In the genomic region with DNA sequence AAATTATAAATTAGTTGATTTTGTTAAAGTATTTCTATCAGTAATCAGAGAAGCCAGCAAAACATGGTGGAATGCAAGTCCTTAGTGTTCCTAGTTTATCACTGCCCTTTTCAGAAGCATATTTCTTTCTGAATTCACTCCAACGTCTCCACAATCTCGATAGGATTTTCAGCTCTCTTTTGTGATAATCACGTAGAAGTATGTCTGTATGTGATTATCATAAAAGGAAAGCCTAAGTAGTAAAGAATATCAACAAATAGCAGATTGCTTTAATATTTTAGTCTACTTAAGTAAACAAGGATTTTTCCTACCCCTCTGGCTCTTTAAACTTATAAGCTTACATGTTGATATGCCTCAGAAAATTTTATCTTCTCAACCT, we compare ENCODE assay signal across 20 cellular contexts.
DNase-seq lines count a peak whose midpoint lies in the region; ATAC-seq, FAIRE-seq and TF ChIP-seq lines count a peak whose summit lies in the region.
"Had no signal": no experiment of that assay in that cellular context is flagged by ENCODE, and none has a peak within 500 bp of the region (broad histone marks: within the 10 kb centered on the region; RNA-seq: fewer than 3 reads in every experiment).

No MANE protein-coding gene starts in this region.

- H4K20me1 ChIP-seq in IMR-90 (ENCODE audit: insufficient read depth, low read length): no peaks in the 10 kb centered on the region
- H4K20me1 ChIP-seq: BLaER1 treated with 17β-estradiol and CSF1 and Interleukin-3, amounts not matched to agents 10 nM and 100 nM had no signal

- TF ChIP-seq POLR2A in A549 (IDR thresholded peaks at IDR 0.05; ENCODE audit: low read length) (no peak), IMR-90 (IDR thresholded peaks at IDR 0.05; ENCODE audit: low read depth, low read length) (no peak), thyroid gland (IDR thresholded peaks at IDR 0.05) (no peak)

- H3K4me3 ChIP-seq in A549 (no peak overlapping the region), IMR-90 (ENCODE audit: insufficient read depth, low read depth, low read length) (no peak overlapping the region), adipocyte (ENCODE audit: low read length) (no peak overlapping the region), fibroblast of the aortic adventitia (ENCODE audit: low read depth, low read length) (no peak overlapping the region), mucosa of descending colon (no peak overlapping the region), thyroid gland (replicated peaks in 1 of 3) (no peak overlapping the region)
- H3K4me3 ChIP-seq: BLaER1 treated with 17β-estradiol and CSF1 and Interleukin-3, amounts not matched to agents 10 nM and 100 nM; HAP-1; SJCRH30 had no signal

- peak overlapping the region; percentile 97 for H2BK5ac ChIP-seq in IMR-90 (ENCODE audit: low read depth, low read length, poor library complexity, severe bottlenecking)

- H2AFZ ChIP-seq in IMR-90 (replicated peaks; ENCODE audit: low read length, poor library complexity): no peak overlapping the region

- H3K27me3 ChIP-seq in IMR-90 (ENCODE audit: control insufficient read depth, insufficient read depth, low read length) (no peaks in the 10 kb centered on the region), adipocyte (replicated peaks; ENCODE audit: control insufficient read depth, insufficient read depth, low read length) (no peaks in the 10 kb centered on the region), thyroid gland (no peaks in the 10 kb centered on the region)
- H3K27me3 ChIP-seq: BLaER1 treated with 17β-estradiol and CSF1 and Interleukin-3, amounts not matched to agents 10 nM and 100 nM; SJCRH30 had no signal

- peaks cover 13% of the 10 kb centered on the region; the same call in 2 of the 3 replicates for H3K4me1 ChIP-seq in A549
- peaks cover 5% of the 10 kb centered on the region for H3K4me1 ChIP-seq in IMR-90 (ENCODE audit: control insufficient read depth, insufficient read depth, low read length)
- peaks cover 27% of the 10 kb centered on the region for H3K4me1 ChIP-seq in adipocyte (ENCODE audit: control insufficient read depth, insufficient read depth, low read length)
- no peaks in the 10 kb centered on the region for H3K4me1 ChIP-seq in mucosa of descending colon (ENCODE audit: low read depth)
- H3K4me1 ChIP-seq in thyroid gland: peaks cover 0 to 8% of the 10 kb centered on the region in 2 donors
- H3K4me1 ChIP-seq: SJCRH30 had no signal

- peak overlapping the region; percentile 77; the same call in 1 of the 3 replicates for H2BK15ac ChIP-seq in IMR-90 (ENCODE audit: low read depth, low read length)

- DNase-seq in A549 (ENCODE audit: low read depth in 1 of 2, low spot score in 1 of 2) (no peak), IMR-90 (peak; percentile 21), adipocyte (ENCODE audit: low read depth) (peak; percentile 32), fibroblast of the aortic adventitia (ENCODE audit: low read depth) (peak; percentile 52), mucosa of descending colon (no peak), hippocampal formation (lab: John Stamatoyannopoulos, UW) (no peak), thyroid gland (no peak)
- no peak for DNase-seq in activated CD8-positive, alpha-beta T cell treated with anti-CD3 and anti-CD28 coated beads, Interleukin-2, amount 10 ng/mL, durations not matched to agents 7 days and 5 days
- DNase-seq: 8988T; CD8-positive, alpha-beta memory T cell; DMS 273 treated with DMSO at 0.1 percent for 48 hours; EL; NCI-H187 treated with DMSO at 0.1 percent for 48 hours; NK-92 treated with Interleukin-12 subunit alpha and Interleukin-12 subunit beta, amount 100 ng/mL, for 24 hours; OCI-M1; SJCRH30 had no signal

- H4K5ac ChIP-seq in IMR-90 (ENCODE audit: low read depth, low read length): peak overlapping the region; percentile 81

- TF ChIP-seq CTCF in A549 (IDR thresholded peaks at IDR 0.05): no peak
- no peak for TF ChIP-seq CTCF in IMR-90 (conservative IDR thresholded peaks at IDR 0.05; ENCODE audit: low read depth, low read length)
- TF ChIP-seq CTCF in fibroblast of the aortic adventitia (IDR thresholded peaks at IDR 0.05; ENCODE audit: insufficient read depth, low read length): no peak
- TF ChIP-seq CTCF in mucosa of descending colon (IDR thresholded peaks at IDR 0.05): no peak
- no peak for TF ChIP-seq CTCF in thyroid gland (IDR thresholded peaks at IDR 0.05)

- H3K4me3 Mint-ChIP-seq in activated CD8-positive, alpha-beta T cell treated with anti-CD3 and anti-CD28 coated beads, Interleukin-2, amount 10 ng/mL, durations not matched to agents 7 days and 5 days: no peak overlapping the region
- H3K4me3 Mint-ChIP-seq: CD8-positive, alpha-beta memory T cell; IgD-negative memory B cell had no signal

- peak overlapping the region; percentile 95 for H2BK120ac ChIP-seq in IMR-90 (ENCODE audit: low read depth, low read length)

- H2AK9ac ChIP-seq in IMR-90 (replicated peaks; ENCODE audit: low read depth, low read length, poor library complexity): no peak overlapping the region

- no peaks in the 10 kb centered on the region for H3K9me1 ChIP-seq in IMR-90 (ENCODE audit: insufficient read depth, low read length)

- H3K27ac ChIP-seq in A549 (peak overlapping the region; percentile 14 to 65; a peak in 3 of 6 replicates), IMR-90 (ENCODE audit: insufficient read depth, low read length) (peak overlapping the region; percentile 47; the same call in 1 of the 2 replicates), thyroid gland (no peak overlapping the region)
- H3K27ac ChIP-seq: RWPE1, SJCRH30 had no signal

- WGBS in A549 (ENCODE audit: missing lambda C conversion rate): 48% methylated on average over 3 of the region's 3 CpGs
- WGBS in IMR-90 (ENCODE audit: extremely low coverage in 2 of 2, insufficient read length in 1 of 2), 2 experiments: no CpG with 5 or more reads among the region's 3 CpGs
- WGBS in thyroid gland, 2 donors: 75 to 88% methylated on average over 3 of the region's 3 CpGs

- peak overlapping the region; percentile 84 for H3K4ac ChIP-seq in IMR-90 (ENCODE audit: low read depth, low read length)

- no peak overlapping the region for H3K4me2 ChIP-seq in A549
- no peak overlapping the region for H3K4me2 ChIP-seq in IMR-90 (ENCODE audit: low read depth, low read length)

- H3K4me1 Mint-ChIP-seq in activated CD8-positive, alpha-beta T cell treated with anti-CD3 and anti-CD28 coated beads, Interleukin-2, amount 10 ng/mL, durations not matched to agents 7 days and 5 days (ENCODE audit: low read depth): no peaks in the 10 kb centered on the region
- H3K4me1 Mint-ChIP-seq: CD8-positive, alpha-beta memory T cell; IgD-negative memory B cell had no signal

- H3K79me1 ChIP-seq in IMR-90 (ENCODE audit: low read depth in 1 of 2, low read length in 2 of 2): no peaks in the 10 kb centered on the region

- in situ Hi-C loops in IMR-90 (cut with MboI; ENCODE audit: low sequenced_read_pairs): no loop called here

- POLR2A ChIA-PET in A549 (lab: Yijun Ruan, JAX): no interaction called here
- POLR2A ChIA-PET in IMR-90 (lab: Charles Lee; ENCODE audit: unreplicated experiment): no interaction called here
- POLR2A ChIA-PET in activated CD8-positive, alpha-beta T cell treated with anti-CD3 and anti-CD28 coated beads, Interleukin-2, amount 10 ng/mL, durations not matched to agents 7 days and 5 days (lab: Charles Lee): no interaction called here

- H3K14ac ChIP-seq in IMR-90 (replicated peaks; ENCODE audit: low read depth, low read length): peak overlapping the region; percentile 85

- intact Hi-C loops in IMR-90 (cut with micrococcal nuclease): no loop called here
- intact Hi-C loops in mucosa of descending colon (cut with DNase I, micrococcal nuclease): no loop called here
- intact Hi-C loops in thyroid gland (cut with DNase I): no loop called here

- peak overlapping the region; percentile 45 to 92; a peak in 3 of 4 replicates for H4K8ac ChIP-seq in IMR-90 (ENCODE audit: low read depth in 2 of 2, low read length in 2 of 2)

- H2AK5ac ChIP-seq in IMR-90 (ENCODE audit: low read depth, low read length): 0 out of 2 replicates have a peak overlapping the region, but pooled peaks have one; percentile 67

- no peaks in the 10 kb centered on the region for H3K9me3 Mint-ChIP-seq in activated CD8-positive, alpha-beta T cell treated with anti-CD3 and anti-CD28 coated beads, Interleukin-2, amount 10 ng/mL, durations not matched to agents 7 days and 5 days (ENCODE audit: insufficient read depth)

- H3K36me3 ChIP-seq in IMR-90 (ENCODE audit: control insufficient read depth, insufficient read depth, low read length) (no peaks in the 10 kb centered on the region), adipocyte (ENCODE audit: control insufficient read depth, insufficient read depth, low read length, severe bottlenecking) (no peaks in the 10 kb centered on the region), mucosa of descending colon (ENCODE audit: low read depth) (no peaks in the 10 kb centered on the region), thyroid gland (no peaks in the 10 kb centered on the region)
- H3K36me3 ChIP-seq: BLaER1 treated with 17β-estradiol and CSF1 and Interleukin-3, amounts not matched to agents 10 nM and 100 nM; HAP-1; SJCRH30 had no signal

- TF ChIP-seq RAD21 in A549 (conservative IDR thresholded peaks at IDR 0.05 in 1 of 2, IDR thresholded peaks at IDR 0.05 in 1 of 2) (no peak), IMR-90 (IDR thresholded peaks at IDR 0.05; ENCODE audit: low read length) (no peak)

- TF ChIP-seq EP300 in A549 (IDR thresholded peaks at IDR 0.05): no peak

- peak overlapping the region; percentile 98 for H3K18ac ChIP-seq in IMR-90 (ENCODE audit: low read depth, low read length)

- H3K36me3 Mint-ChIP-seq in activated CD8-positive, alpha-beta T cell treated with anti-CD3 and anti-CD28 coated beads, Interleukin-2, amount 10 ng/mL, durations not matched to agents 7 days and 5 days (ENCODE audit: low read depth): no peaks in the 10 kb centered on the region
- H3K36me3 Mint-ChIP-seq: CD8-positive, alpha-beta memory T cell had no signal

- H3K23ac ChIP-seq in IMR-90 (ENCODE audit: low read depth, low read length): no peak overlapping the region

- H4K91ac ChIP-seq in IMR-90 (ENCODE audit: insufficient read depth, low read depth, low read length): peak overlapping the region; percentile 84

- no peak overlapping the region for H3K27ac Mint-ChIP-seq in activated CD8-positive, alpha-beta T cell treated with anti-CD3 and anti-CD28 coated beads, Interleukin-2, amount 10 ng/mL, durations not matched to agents 7 days and 5 days
- H3K27ac Mint-ChIP-seq: CD8-positive, alpha-beta memory T cell; IgD-negative memory B cell had no signal

- ATAC-seq in A549 (no peak), IMR-90 (ENCODE audit: low read depth) (peak; percentile 43), mucosa of descending colon (no peak)
- no peak for ATAC-seq in activated CD8-positive, alpha-beta T cell treated with anti-CD3 and anti-CD28 coated beads, Interleukin-2, amount 10 ng/mL, durations not matched to agents 7 days and 5 days

- no peaks in the 10 kb centered on the region for H3K9me3 ChIP-seq in A549
- no peaks in the 10 kb centered on the region for H3K9me3 ChIP-seq in IMR-90 (ENCODE audit: control insufficient read depth, insufficient read depth, low read length)
- peaks cover 9% of the 10 kb centered on the region for H3K9me3 ChIP-seq in adipocyte (ENCODE audit: control insufficient read depth, low read length)
- no peaks in the 10 kb centered on the region for H3K9me3 ChIP-seq in mucosa of descending colon
- no peaks in the 10 kb centered on the region for H3K9me3 ChIP-seq in thyroid gland
- H3K9me3 ChIP-seq: HAP-1, SJCRH30 had no signal

- dilution Hi-C loops in IMR-90 (cut with HindIII; ENCODE audit: low sequenced_read_pairs, unreplicated experiment): no loop called here

- H3K56ac ChIP-seq in IMR-90 (ENCODE audit: extremely low read depth, insufficient read depth, low read length): no peak overlapping the region

- CTCF ChIA-PET in A549 (lab: Yijun Ruan, JAX): interaction anchor here (0.7 to 1.3 kb wide), 2 partner anchors 27 to 244 kb away, joined by 3 read pairs; no protein-coding TSS in a partner anchor
- CTCF ChIA-PET in IMR-90 (lab: Yijun Ruan, JAX): no interaction called here
- CTCF ChIA-PET in activated CD8-positive, alpha-beta T cell treated with anti-CD3 and anti-CD28 coated beads, Interleukin-2, amount 10 ng/mL, durations not matched to agents 7 days and 5 days (lab: Charles Lee): no interaction called here

- no peak for FAIRE-seq in A549 (lab: Jason Lieb, UNC)

- no TSS peak for BruUV-seq in IMR-90 (replicated peaks; lab: Mats Ljungman, UMichigan)

- peaks cover 2% of the 10 kb centered on the region for H3K27me3 Mint-ChIP-seq in activated CD8-positive, alpha-beta T cell treated with anti-CD3 and anti-CD28 coated beads, Interleukin-2, amount 10 ng/mL, durations not matched to agents 7 days and 5 days (ENCODE audit: low read depth)

- H2BK20ac ChIP-seq in IMR-90 (ENCODE audit: low read depth, low read length): peak overlapping the region; percentile 95

- no peak overlapping the region for H3K9ac ChIP-seq in IMR-90 (ENCODE audit: low read depth, low read length)
- H3K9ac ChIP-seq in adipocyte (ENCODE audit: low read length): no peak overlapping the region
- H3K9ac ChIP-seq: BLaER1 treated with 17β-estradiol and CSF1 and Interleukin-3, amounts not matched to agents 10 nM and 100 nM had no signal

Comparison
In these comparisons a context has a peak if more than half of its experiments do, and no peak if none do; other contexts are left out.
1. DNase-seq: peak in IMR-90 (single experiment), adipocyte (single experiment) and fibroblast of the aortic adventitia (single experiment); none in A549 (0 of 2), mucosa of descending colon (0 of 3), hippocampal formation (0 of 2), activated CD8-positive, alpha-beta T cell treated with anti-CD3 and anti-CD28 coated beads, Interleukin-2, amount 10 ng/mL, durations not matched to agents 7 days and 5 days (single experiment) and thyroid gland (0 of 2).
2. H3K27ac ChIP-seq: peak in A549 (2 of 2) and IMR-90 (single experiment); none in thyroid gland (0 of 3).